In genomic region chr2:20352230-20353216, GRCh38 we compare ENCODE assay signal across 10 cellular contexts. TPM values are rescaled to one million over a fixed set of nuclear protein-coding genes. Genes with fewer than 3 reads are reported as not detected.
DNase-seq lines count a peak whose midpoint lies in the region; ATAC-seq and TF ChIP-seq lines count a peak whose summit lies in the region.
"Had no signal": no experiment of that assay in that cellular context is flagged by ENCODE, and none has a peak within 500 bp of the region (broad histone marks: within the 10 kb centered on the region; RNA-seq: fewer than 3 reads in every experiment).

No MANE protein-coding gene starts in this region.

- no peak for ATAC-seq in HG02678 (IDR thresholded peaks at IDR 0.05; ENCODE audit: unreplicated experiment)
- ATAC-seq in GM21576 (IDR thresholded peaks at IDR 0.05; ENCODE audit: unreplicated experiment): no peak

- no peak overlapping the region for H3K23ac ChIP-seq in trophoblast cell (ENCODE audit: low read length)

- TF ChIP-seq CTCF in Caco-2 (IDR thresholded peaks at IDR 0.05; ENCODE audit: insufficient read depth in 1 of 2, low read depth in 1 of 2, low read length in 1 of 2, severe bottlenecking in 1 of 2, unreplicated experiment in 1 of 2) (no peak), NB4 (IDR thresholded peaks at IDR 0.05; ENCODE audit: low read depth, low read length) (no peak), dorsolateral prefrontal cortex (IDR thresholded peaks at IDR 0.05 in 54 of 56, conservative IDR thresholded peaks at IDR 0.05 in 2 of 56; ENCODE audit: low read depth in 1 of 56, partially characterized antibody in 56 of 56) (no peak)

- no peak overlapping the region for H3K27ac Mint-ChIP-seq in Caco-2 (ENCODE audit: unreplicated experiment)

- no TSS peak for BruUV-seq in Caco-2 (replicated peaks; lab: Mats Ljungman, UMichigan)

- no peak overlapping the region for H2BK120ac ChIP-seq in trophoblast cell (ENCODE audit: insufficient read depth, low read length, poor library complexity)

- H2AFZ ChIP-seq in trophoblast cell (ENCODE audit: insufficient read depth, low read length, poor library complexity): no peak overlapping the region

- H3K79me2 ChIP-seq in trophoblast cell (ENCODE audit: control insufficient read depth, insufficient read depth, low read length, poor library complexity): peaks cover 18% of the 10 kb centered on the region

- H4K91ac ChIP-seq in trophoblast cell (ENCODE audit: low read depth, low read length): peak overlapping the region; percentile 42

- CTCF ChIA-PET in Caco-2 (lab: Charles Lee): interaction anchor here (0.5 to 1.2 kb wide), 3 partner anchors 25 to 94 kb away, joined by 3 to 4 read pairs (median 3); partner anchors contain the start of gene RHOB

- no peak overlapping the region for H3K9ac ChIP-seq in trophoblast cell (ENCODE audit: low read length)

- H4K12ac ChIP-seq in trophoblast cell (ENCODE audit: low read depth, low read length): no peak overlapping the region

- H3K9me3 Mint-ChIP-seq in Caco-2 (ENCODE audit: unreplicated experiment): no peaks in the 10 kb centered on the region

- H3K27ac ChIP-seq in dorsolateral prefrontal cortex (peak overlapping the region in 55 of 59 donors; percentile 8 to 99 (median 96)), trophoblast cell (ENCODE audit: low read depth, low read length) (peak overlapping the region; percentile 3)

- H2BK5ac ChIP-seq in trophoblast cell (ENCODE audit: low read depth, low read length, poor library complexity): no peak overlapping the region

- no peak overlapping the region for H2AK5ac ChIP-seq in trophoblast cell (ENCODE audit: low read length)

- no CpG with 5 or more reads among the region's 9 CpGs for WGBS in trophoblast cell (ENCODE audit: extremely low coverage, insufficient coverage, insufficient read length)

- H3K79me1 ChIP-seq in trophoblast cell (ENCODE audit: low read length): peaks cover 15% of the 10 kb centered on the region

- H3K27me3 Mint-ChIP-seq in Caco-2 (ENCODE audit: insufficient read depth, unreplicated experiment): no peaks in the 10 kb centered on the region

- peak overlapping the region; percentile 46 for H4K8ac ChIP-seq in trophoblast cell (ENCODE audit: low read depth, low read length)

- DNase-seq in Caco-2 (no peak), NB4 (ENCODE audit: low read depth) (no peak), dorsolateral prefrontal cortex (no peak), trophoblast cell (no peak), glomerular visceral epithelial cell (ENCODE audit: extremely low spot score) (no peak), ACHN (no peak)
- DNase-seq: stimulated activated CD4-positive, alpha-beta T cell treated with anti-CD3 and anti-CD28 coated beads, Interleukin-4, amount 100 ng/mL, for 4 hours had no signal

- H3K4me3 ChIP-seq in Caco-2 (ENCODE audit: low read depth, low read length): peak overlapping the region; percentile 70
- H3K4me3 ChIP-seq in NB4 (ENCODE audit: low read depth, low read length): peak overlapping the region; percentile 77
- H3K4me3 ChIP-seq in dorsolateral prefrontal cortex: peak overlapping the region in 2 of 59 donors; percentile 86 to 88
- no peak overlapping the region for H3K4me3 ChIP-seq in trophoblast cell (ENCODE audit: low read depth, low read length)
- H3K4me3 ChIP-seq: lung had no signal

- H3K27me3 ChIP-seq in Caco-2 (replicated peaks; ENCODE audit: control insufficient read depth, insufficient read depth, low read length) (no peaks in the 10 kb centered on the region), dorsolateral prefrontal cortex (no peaks in the 10 kb centered on the region), trophoblast cell (ENCODE audit: insufficient read depth, low read length) (no peaks in the 10 kb centered on the region)

- POLR2A ChIA-PET in Caco-2 (lab: Charles Lee): interaction anchor here (0.5 to 2.4 kb wide), 3 partner anchors 20 to 157 kb away, joined by 3 to 12 read pairs (median 6); partner anchors contain the start of gene RHOB

- no peak overlapping the region for H3K14ac ChIP-seq in trophoblast cell (ENCODE audit: low read length)

- no peak overlapping the region for H3K18ac ChIP-seq in trophoblast cell (ENCODE audit: low read length)

- H3K4me2 ChIP-seq in trophoblast cell (ENCODE audit: low read length): no peak overlapping the region

- no peaks in the 10 kb centered on the region for H3K4me1 Mint-ChIP-seq in Caco-2 (ENCODE audit: low read depth, unreplicated experiment)

- H3K4me1 ChIP-seq in Caco-2: peaks cover 34% of the 10 kb centered on the region
- H3K4me1 ChIP-seq in trophoblast cell (ENCODE audit: control insufficient read depth in 1 of 2, insufficient read depth in 2 of 2, low read length in 2 of 2): peaks cover 9 to 18% of the 10 kb centered on the region in 2 experiments

- intact Hi-C loops in Caco-2 (cut with micrococcal nuclease; ENCODE audit: unreplicated experiment): no loop called here
- intact Hi-C loops in dorsolateral prefrontal cortex (cut with DNase I): loop anchor here in 1 of 2 donors (2.0 kb wide), 1 partner anchor 26 kb away; no protein-coding TSS in a partner anchor

- peak overlapping the region; percentile 82 for H2BK12ac ChIP-seq in trophoblast cell (ENCODE audit: low read length)

- peaks cover 6% of the 10 kb centered on the region for H3K36me3 Mint-ChIP-seq in Caco-2 (ENCODE audit: insufficient read depth, unreplicated experiment)

- TF ChIP-seq POLR2A in NB4 (IDR thresholded peaks at IDR 0.05; ENCODE audit: extremely low read depth, insufficient read length): no peak

- H3K9me3 ChIP-seq in Caco-2 (no peaks in the 10 kb centered on the region), trophoblast cell (ENCODE audit: insufficient read depth, low read depth, low read length) (no peaks in the 10 kb centered on the region)

- in situ Hi-C loops in ACHN (cut with HindIII; ENCODE audit: low pct_ligation_motif_present, low pct_unique_long_range_greater_than_20kb, low sequenced_read_pairs): no loop called here

- H3K4me3 Mint-ChIP-seq in Caco-2 (ENCODE audit: unreplicated experiment): no peak overlapping the region

- H3K36me3 ChIP-seq in Caco-2 (ENCODE audit: control insufficient read depth, insufficient read depth, low read length) (no peaks in the 10 kb centered on the region), trophoblast cell (ENCODE audit: control insufficient read depth in 1 of 2, insufficient read depth in 2 of 2, low read length in 2 of 2) (no peaks in the 10 kb centered on the region)

- H3K4ac ChIP-seq in trophoblast cell (ENCODE audit: low read depth, low read length): no peak overlapping the region

RNA-seq across cellular contexts. Expression of gene PUM2, which starts 1.9 kb away (rescaled TPM):
- total RNA-seq in Caco-2 (2022): 117 and 119 TPM in 2 replicates
- 100 to 1,000 TPM; 107 to 165 (median 131) TPM for total RNA-seq in dorsolateral prefrontal cortex
- polyA plus RNA-seq in trophoblast cell (2013): 48.9 and 50.0 TPM in 2 replicates
